8 cellular contexts compared by ENCODE assay signal in the genomic region with DNA sequence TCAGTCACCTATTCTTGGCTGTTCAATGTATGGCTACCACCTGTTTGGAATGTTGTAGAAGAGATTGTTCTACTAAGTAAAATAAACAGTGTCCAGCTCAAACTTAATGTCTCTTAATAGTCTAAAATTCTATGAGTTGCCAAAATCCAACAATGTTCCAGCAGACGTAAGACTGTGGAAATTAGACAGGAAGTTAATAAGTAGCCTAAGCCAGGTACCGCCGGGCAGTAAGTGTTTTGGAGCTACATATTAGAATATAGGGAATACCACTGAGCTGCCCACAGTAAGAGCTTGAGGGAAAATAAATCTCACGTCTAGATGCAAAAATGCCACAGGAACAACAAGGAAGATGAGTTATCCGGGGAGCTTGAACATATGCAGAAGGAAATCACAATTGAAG.
"Had no signal": no experiment of that assay in that cellular context is flagged by ENCODE, and none has a peak within 500 bp of the region (broad histone marks: within the 10 kb centered on the region; RNA-seq: fewer than 3 reads in every experiment).

No MANE protein-coding gene starts in this region.

- H3K27ac ChIP-seq: GM23248 had no signal

- H3K4me3 ChIP-seq: GM23248, HAP-1 had no signal

- H3K36me3 ChIP-seq: HAP-1 had no signal

- DNase-seq: GM23248, GOT3, H7, HFFc6, KBM-7 had no signal

- H3K9me3 ChIP-seq: HAP-1 had no signal

- ATAC-seq: HCT116 had no signal

- FAIRE-seq: HTR-8/SVneo had no signal
